Comparison of ENCODE assay signal across 8 cellular contexts in the genomic region with DNA sequence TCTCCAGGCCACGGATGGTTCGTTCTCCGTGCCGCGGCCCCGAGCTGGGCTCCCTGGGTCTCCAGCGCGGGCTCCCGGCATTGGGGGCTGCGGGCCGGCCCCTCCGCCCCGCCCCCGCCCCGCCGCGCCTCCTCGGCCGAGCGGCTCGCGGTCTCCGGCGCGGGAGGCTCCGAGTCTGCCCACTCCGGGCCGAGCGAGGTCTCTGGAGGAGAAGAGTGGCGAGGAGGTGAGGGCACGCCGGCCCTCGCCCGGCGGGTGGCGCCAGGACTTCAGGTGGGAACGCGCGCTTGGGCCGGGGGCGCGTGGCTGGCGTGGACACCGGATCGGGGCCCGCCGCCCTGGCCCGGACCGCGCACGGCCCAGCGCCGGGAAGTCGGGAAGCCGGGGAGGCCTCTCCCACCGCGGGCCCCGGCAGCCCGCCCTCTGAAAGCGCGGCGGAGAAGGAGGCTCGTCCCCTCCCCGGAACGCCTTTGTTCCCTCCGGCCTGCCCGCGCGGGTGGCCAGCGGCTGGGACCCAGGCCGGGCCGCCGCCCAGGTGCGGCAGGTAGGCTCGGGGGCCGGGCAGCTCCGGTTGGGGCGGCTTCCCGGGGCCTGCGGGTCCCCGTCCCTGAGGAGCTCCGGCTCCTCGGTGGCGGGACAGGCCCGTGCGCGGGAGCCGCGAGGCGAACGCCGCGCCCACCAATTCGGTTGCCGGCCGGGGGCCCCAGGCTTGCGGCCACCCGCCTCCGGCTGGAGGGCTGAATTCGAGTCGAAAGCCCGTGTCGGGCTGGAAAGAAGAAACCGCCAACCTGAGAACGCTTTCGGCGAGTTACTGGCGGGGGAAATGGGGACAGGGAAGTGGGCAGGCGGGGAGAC. TPM values are rescaled to one million over a fixed set of nuclear protein-coding genes. Genes with fewer than 3 reads are reported as not detected.
DNase-seq lines count a peak whose midpoint lies in the region; ATAC-seq and TF ChIP-seq lines count a peak whose summit lies in the region.

No MANE protein-coding gene starts in this region.

- H2AFZ ChIP-seq in mammary epithelial cell (ENCODE audit: low read depth, low read length): peak overlapping the region; percentile 35

- H3K27ac ChIP-seq in mammary epithelial cell (ENCODE audit: insufficient read depth, low read depth, low read length): peak overlapping the region; percentile 99

- peak; percentile 27 for DNase-seq in stimulated activated CD4-positive, alpha-beta T cell treated with anti-CD3 and anti-CD28 coated beads, Interleukin-12 subunit alpha, Interleukin-12 subunit beta, amount 100 ng/mL, for 4 hours
- no peak for DNase-seq in stimulated activated CD4-positive, alpha-beta T cell treated with anti-CD3 and anti-CD28 coated beads, Interleukin-1b, Interleukin-23, amount 100 ng/mL, for 48 hours
- DNase-seq in RPMI7951 (ENCODE audit: low read depth) (peak; percentile 30), mammary epithelial cell (no peak), kidney glomerular epithelial cell (lab: John Stamatoyannopoulos, UW) (peak; percentile 44), AG08395 (ENCODE audit: low spot score) (no peak)
- peak in 2 of 3 experiments; percentile 7 to 25 for DNase-seq in stimulated activated CD4-positive, alpha-beta T cell treated with anti-CD3 and anti-CD28 coated beads, TNF-alpha, amount 100 ng/mL, for 4 hours (ENCODE audit: low read depth in 3 of 3)

- BruUV-seq in mammary epithelial cell (replicated peaks; lab: Mats Ljungman, UMichigan): no TSS peak

- WGBS in mammary epithelial cell (ENCODE audit: low coverage, missing lambda C conversion rate): 0% methylated on average over 6 of the region's 109 CpGs

- intact Hi-C loops in mammary epithelial cell (cut with micrococcal nuclease): loop anchor here (1.0 to 5.0 kb wide), 5 partner anchors 25 to 132 kb away; no protein-coding TSS in a partner anchor

- peaks cover 60% of the 10 kb centered on the region for H3K79me2 ChIP-seq in mammary epithelial cell (ENCODE audit: insufficient read depth, low read length)

- no peak for TF ChIP-seq CTCF in mammary epithelial cell (conservative IDR thresholded peaks at IDR 0.05 in 1 of 2, IDR thresholded peaks at IDR 0.05 in 1 of 2; ENCODE audit: extremely low read depth in 1 of 2, insufficient read depth in 1 of 2, low read depth in 1 of 2, low read length in 2 of 2)

- ATAC-seq in GM19023 (IDR thresholded peaks at IDR 0.05; ENCODE audit: unreplicated experiment): no peak

- H3K9ac ChIP-seq in mammary epithelial cell (ENCODE audit: insufficient read depth, low read length): peak overlapping the region; percentile 100

- H4K20me1 ChIP-seq in mammary epithelial cell (ENCODE audit: insufficient read depth, low read length): no peaks in the 10 kb centered on the region

- peak overlapping the region; percentile 72 to 98 (median 96) for H3K4me3 ChIP-seq in mammary epithelial cell (replicated peaks in 1 of 3; ENCODE audit: insufficient read depth in 1 of 3, low read depth in 2 of 3, low read length in 3 of 3)

- peak overlapping the region; percentile 77 for H3K4me2 ChIP-seq in mammary epithelial cell (ENCODE audit: insufficient read depth, low read depth, low read length)

- no peaks in the 10 kb centered on the region for H3K9me3 ChIP-seq in mammary epithelial cell (replicated peaks; ENCODE audit: insufficient read depth, low read length)

- no peaks in the 10 kb centered on the region for H3K27me3 ChIP-seq in mammary epithelial cell (ENCODE audit: insufficient read depth, low read length)

- peaks cover 12% of the 10 kb centered on the region for H3K36me3 ChIP-seq in mammary epithelial cell (ENCODE audit: insufficient read depth, low read length)

- in situ Hi-C loops in mammary epithelial cell (cut with MboI; ENCODE audit: low sequenced_read_pairs in 2 of 2): loop anchor here in 1 of 2 donors (10.0 kb wide), 1 partner anchor 131 kb away; no protein-coding TSS in a partner anchor

- H3K4me1 ChIP-seq in mammary epithelial cell (ENCODE audit: insufficient read depth, low read length): peaks cover 20% of the 10 kb centered on the region

- CTCF ChIA-PET in mammary epithelial cell (lab: Charles Lee; ENCODE audit: low non-redundant PET): interaction anchor here (0.8 kb wide), 1 partner anchor 70 kb away, joined by 7 read pairs; no protein-coding TSS in a partner anchor

- dilution Hi-C loops in mammary epithelial cell (cut with HindIII; ENCODE audit: low sequenced_read_pairs): loop anchor here (5.0 kb wide), 1 partner anchor 43 kb away; no protein-coding TSS in a partner anchor

RNA-seq across cellular contexts. Expression of a gene that starts 1.1 kb away (rescaled TPM):
- 4.8 and 6.2 TPM in 2 replicates for total RNA-seq in RPMI7951 (2014; rRNA removed; shearing (Covaris generic))
- 10 to 100 TPM in 1 of 2 donors, 1 to 10 TPM in 1; 9.3 to 54.1 TPM for total RNA-seq in mammary epithelial cell
- polyA plus RNA-seq in mammary epithelial cell: 27.6 TPM
- 42.8 TPM for polyA minus RNA-seq in mammary epithelial cell

Comparison
In these comparisons a context has a peak if more than half of its experiments do, and no peak if none do; other contexts are left out.
1. DNase-seq: peak in stimulated activated CD4-positive, alpha-beta T cell treated with anti-CD3 and anti-CD28 coated beads, Interleukin-12 subunit alpha, Interleukin-12 subunit beta, amount 100 ng/mL, for 4 hours (single experiment), RPMI7951 (single experiment), kidney glomerular epithelial cell (single experiment) and stimulated activated CD4-positive, alpha-beta T cell treated with anti-CD3 and anti-CD28 coated beads, TNF-alpha, amount 100 ng/mL, for 4 hours (2 of 3); none in stimulated activated CD4-positive, alpha-beta T cell treated with anti-CD3 and anti-CD28 coated beads, Interleukin-1b, Interleukin-23, amount 100 ng/mL, for 48 hours (single experiment), mammary epithelial cell (single experiment) and AG08395 (single experiment).